ENCODE assay signal across 24 cellular contexts in genomic region chr7:39379416-39379815, GRCh38.
"Had no signal": no experiment of that assay in that cellular context is flagged by ENCODE, and none has a peak within 500 bp of the region (broad histone marks: within the 10 kb centered on the region; RNA-seq: fewer than 3 reads in every experiment).

No MANE protein-coding gene starts in this region.

- H3K9me3 ChIP-seq: esophagus squamous epithelium, prostate gland, sigmoid colon, spleen, suprapubic skin, transverse colon, upper lobe of right lung, uterus had no signal

- H3K4me2 ChIP-seq: neural progenitor cell had no signal

- H3K36me3 ChIP-seq: esophagus squamous epithelium, neural progenitor cell, prostate gland, sigmoid colon, spleen, suprapubic skin, transverse colon, upper lobe of right lung, uterus had no signal

- ATAC-seq: effector memory CD8-positive, alpha-beta T cell; left lobe of liver; naive thymus-derived CD4-positive, alpha-beta T cell; right cardiac atrium; stimulated activated memory B cell treated with anti-CD40 and anti-IgM and Interleukin-4, amounts not matched to agents 10 μg/mL and 1 μg/mL and 100 μg/mL, for 72 hours; stimulated activated naive CD8-positive, alpha-beta T cell treated with anti-CD3 and anti-CD28 coated beads, Interleukin-15, amount 100 ng/mL, for 72 hours; upper lobe of right lung had no signal

- DNase-seq: cortex of kidney; effector memory CD8-positive, alpha-beta T cell; erythroblast; esophagus squamous epithelium; head of caudate nucleus; kidney; mesendoderm; midbrain; naive thymus-derived CD4-positive, alpha-beta T cell; right cardiac atrium; sigmoid colon; spleen; stimulated activated CD4-positive, alpha-beta T cell treated with anti-CD3 and anti-CD28 coated beads, Interleukin-4, amount 100 ng/mL, for 4 hours; stimulated activated naive CD8-positive, alpha-beta T cell treated with anti-CD3 and anti-CD28 coated beads, Interleukin-15, amount 100 ng/mL, for 72 hours; transverse colon; upper lobe of right lung; uterus had no signal

- H3K27ac ChIP-seq: esophagus squamous epithelium, neural progenitor cell, prostate gland, sigmoid colon, spleen, suprapubic skin, transverse colon, upper lobe of right lung, uterus had no signal

- H3K27me3 ChIP-seq: esophagus squamous epithelium, neural progenitor cell, sigmoid colon, suprapubic skin, transverse colon, upper lobe of right lung had no signal

- H3K4me1 ChIP-seq: esophagus squamous epithelium, prostate gland, sigmoid colon, spleen, suprapubic skin, transverse colon, upper lobe of right lung, uterus had no signal

- FAIRE-seq: endometrium, frontal cortex, kidney had no signal

- H2AFZ ChIP-seq: neural progenitor cell had no signal

- H3K4me3 ChIP-seq: esophagus squamous epithelium, neural progenitor cell, prostate gland, sigmoid colon, spleen, suprapubic skin, transverse colon, upper lobe of right lung, uterus had no signal

- H3K9ac ChIP-seq: neural progenitor cell had no signal
